ENCODE assay signal across 1 cellular context in genomic region chr9:36426348-36426747, GRCh38.
TF ChIP-seq lines count a peak whose summit lies in the region.

No MANE protein-coding gene starts in this region.

TF ChIP-seq in SK-N-SH, 30 proteins besides CTCF, POLR2A, EP300 and RAD21 (continued from another document):
- TF ChIP-seq, protein P1, sequence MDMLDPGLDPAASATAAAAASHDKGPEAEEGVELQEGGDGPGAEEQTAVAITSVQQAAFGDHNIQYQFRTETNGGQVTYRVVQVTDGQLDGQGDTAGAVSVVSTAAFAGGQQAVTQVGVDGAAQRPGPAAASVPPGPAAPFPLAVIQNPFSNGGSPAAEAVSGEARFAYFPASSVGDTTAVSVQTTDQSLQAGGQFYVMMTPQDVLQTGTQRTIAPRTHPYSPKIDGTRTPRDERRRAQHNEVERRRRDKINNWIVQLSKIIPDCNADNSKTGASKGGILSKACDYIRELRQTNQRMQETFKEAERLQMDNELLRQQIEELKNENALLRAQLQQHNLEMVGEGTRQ (IDR thresholded peaks at IDR 0.05; ENCODE audit: borderline replicate concordance, low read depth, low read length): no peak
- TF ChIP-seq FOXJ3 (CRISPR knock-in tag; IDR thresholded peaks at IDR 0.05) (no peak), FOXM1 (IDR thresholded peaks at IDR 0.05; ENCODE audit: low read depth) (no peak)
